Comparison of ENCODE assay signal across 7 cellular contexts in the genomic region with DNA sequence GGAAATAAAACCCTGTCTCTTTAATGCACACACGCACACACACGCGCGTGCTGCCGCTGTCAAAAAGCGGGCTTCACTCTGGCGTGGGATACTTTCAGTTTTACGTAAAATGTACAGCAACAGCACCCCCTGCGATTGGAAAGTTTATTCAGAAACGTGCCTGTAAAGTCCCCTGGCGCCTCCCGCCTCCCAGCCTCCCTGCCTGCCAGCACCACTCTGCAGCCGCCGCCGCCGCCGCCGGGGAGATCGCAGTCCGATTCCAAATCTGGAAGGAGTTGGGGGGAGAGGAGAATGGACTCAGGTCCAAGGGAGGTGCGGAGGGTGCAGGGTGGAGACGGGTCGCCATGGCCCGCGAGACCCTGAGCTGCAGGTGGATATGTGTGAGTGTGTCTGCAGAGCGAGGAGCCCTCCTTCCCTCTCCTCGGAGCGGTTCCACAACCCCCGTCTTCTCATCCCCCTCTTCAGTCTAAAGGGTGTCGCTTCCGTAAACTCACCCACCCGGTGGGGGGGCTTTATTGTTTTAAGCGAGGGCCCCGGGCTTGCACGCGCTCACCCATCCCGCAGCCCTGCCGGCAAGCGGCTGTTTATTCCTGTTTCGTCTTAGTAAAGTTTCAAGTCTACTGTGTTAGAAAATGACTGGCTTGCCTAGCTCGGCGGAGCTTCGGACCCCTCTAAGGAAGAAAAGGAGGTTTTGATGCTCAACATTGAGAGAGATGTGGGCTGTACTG. TPM values are rescaled to one million over a fixed set of nuclear protein-coding genes. Genes with fewer than 3 reads are reported as not detected.
DNase-seq lines count a peak whose midpoint lies in the region; ATAC-seq and TF ChIP-seq lines count a peak whose summit lies in the region.

No MANE protein-coding gene starts in this region.

- TF ChIP-seq CTCF in GM12865 (IDR thresholded peaks at IDR 0.05; ENCODE audit: insufficient read depth, low read depth, low read length, missing control alignments) (peak; percentile 48), KMS-11 (conservative IDR thresholded peaks at IDR 0.05; ENCODE audit: low read depth, low read length) (peak; percentile 46), astrocyte of the cerebellum (IDR thresholded peaks at IDR 0.05; ENCODE audit: low read depth, low read length, missing control alignments) (peak; percentile 40), smooth muscle cell (IDR thresholded peaks at IDR 0.05; ENCODE audit: borderline replicate concordance, insufficient read depth, poor library complexity, severe bottlenecking) (peak; percentile 20)

- peaks cover 11% of the 10 kb centered on the region for H3F3A ChIP-seq in smooth muscle cell (ENCODE audit: low read depth)

- H2AFZ ChIP-seq in KMS-11 (ENCODE audit: low read depth): peak overlapping the region; percentile 84
- H2AFZ ChIP-seq in smooth muscle cell (ENCODE audit: low read depth): peak overlapping the region; percentile 90

- H3K9ac ChIP-seq in KMS-11: peak overlapping the region; percentile 94
- peak overlapping the region; percentile 76 for H3K9ac ChIP-seq in iPS-20b (ENCODE audit: low read depth, low read length)
- H3K9ac ChIP-seq in smooth muscle cell (ENCODE audit: low read depth): peak overlapping the region; percentile 54

- H4K20me1 ChIP-seq in KMS-11 (ENCODE audit: insufficient read depth) (no peaks in the 10 kb centered on the region), smooth muscle cell (ENCODE audit: low read depth) (peaks cover 19% of the 10 kb centered on the region)

- H3K79me2 ChIP-seq in KMS-11 (ENCODE audit: insufficient read depth, low read depth) (peaks cover 17% of the 10 kb centered on the region; the same call in 1 of the 2 replicates), smooth muscle cell (ENCODE audit: low read depth) (peaks cover 27% of the 10 kb centered on the region)

- peak; percentile 36 for ATAC-seq in GM21786 (IDR thresholded peaks at IDR 0.05; ENCODE audit: unreplicated experiment)

- peak; percentile 79 for DNase-seq in GM12865 (ENCODE audit: low read depth)
- peak; percentile 77 for DNase-seq in SKM-1 (lab: John Stamatoyannopoulos, UW; ENCODE audit: unreplicated experiment)
- peak; percentile 47 for DNase-seq in astrocyte of the cerebellum (ENCODE audit: low read depth)
- no peak for DNase-seq in smooth muscle cell (lab: John Stamatoyannopoulos, UW; ENCODE audit: unreplicated experiment)

- in situ Hi-C loops in astrocyte of the cerebellum (cut with HindIII; ENCODE audit: low sequenced_read_pairs): no loop called here

- H3K9me3 ChIP-seq in iPS-20b (ENCODE audit: insufficient read depth, low read depth, low read length) (no peaks in the 10 kb centered on the region), smooth muscle cell (replicated peaks; ENCODE audit: low read depth) (no peaks in the 10 kb centered on the region)

- H3K36me3 ChIP-seq in KMS-11 (ENCODE audit: insufficient read depth): no peaks in the 10 kb centered on the region
- no peaks in the 10 kb centered on the region for H3K36me3 ChIP-seq in iPS-20b (ENCODE audit: insufficient read depth, low read depth, low read length)
- no peaks in the 10 kb centered on the region for H3K36me3 ChIP-seq in smooth muscle cell (ENCODE audit: low read depth)

- H3K27ac ChIP-seq in KMS-11 (peak overlapping the region; percentile 62), iPS-20b (ENCODE audit: low read length) (no peak overlapping the region), smooth muscle cell (ENCODE audit: low read depth) (no peak overlapping the region)

- under 1% methylated on average over 43 of the region's 43 CpGs for WGBS in smooth muscle cell (ENCODE audit: low lambda C conversion rate)

- H3K4me1 ChIP-seq in KMS-11 (ENCODE audit: low read depth, poor library complexity, severe bottlenecking): peaks cover 10% of the 10 kb centered on the region
- no peaks in the 10 kb centered on the region; the same call in 1 of the 2 replicates for H3K4me1 ChIP-seq in iPS-20b (ENCODE audit: insufficient read depth, low read length)
- H3K4me1 ChIP-seq in smooth muscle cell (ENCODE audit: low read depth): peaks cover 31% of the 10 kb centered on the region

- H3K27me3 ChIP-seq in KMS-11 (ENCODE audit: insufficient read depth, low read depth) (peaks cover 12% of the 10 kb centered on the region; the same call in 1 of the 2 replicates), iPS-20b (ENCODE audit: insufficient read depth, low read length) (peaks cover 52% of the 10 kb centered on the region), smooth muscle cell (ENCODE audit: low read depth) (no peaks in the 10 kb centered on the region)

- H3K4me2 ChIP-seq in KMS-11: peak overlapping the region; percentile 76
- peak overlapping the region; percentile 97 for H3K4me2 ChIP-seq in smooth muscle cell

- H3K4me3 ChIP-seq in GM12865 (ENCODE audit: low read depth, low read length) (peak overlapping the region; percentile 74), KMS-11 (IDR thresholded peaks at IDR 0.05; ENCODE audit: insufficient read depth, low read depth, low read length) (no peak overlapping the region), astrocyte of the cerebellum (ENCODE audit: low read depth, low read length) (peak overlapping the region; percentile 84), iPS-20b (ENCODE audit: low read length) (peak overlapping the region; percentile 76), smooth muscle cell (peak overlapping the region; percentile 74)

RNA-seq across cellular contexts. Expression of gene BCL11A, which starts 1.8 kb away (rescaled TPM):
- 5.2 and 15.8 TPM in 2 replicates for total RNA-seq in smooth muscle cell
- 19.8 and 20.0 TPM in 2 replicates for polyA plus RNA-seq in smooth muscle cell
